ENCODE assay signal across 31 cellular contexts in the genomic region with DNA sequence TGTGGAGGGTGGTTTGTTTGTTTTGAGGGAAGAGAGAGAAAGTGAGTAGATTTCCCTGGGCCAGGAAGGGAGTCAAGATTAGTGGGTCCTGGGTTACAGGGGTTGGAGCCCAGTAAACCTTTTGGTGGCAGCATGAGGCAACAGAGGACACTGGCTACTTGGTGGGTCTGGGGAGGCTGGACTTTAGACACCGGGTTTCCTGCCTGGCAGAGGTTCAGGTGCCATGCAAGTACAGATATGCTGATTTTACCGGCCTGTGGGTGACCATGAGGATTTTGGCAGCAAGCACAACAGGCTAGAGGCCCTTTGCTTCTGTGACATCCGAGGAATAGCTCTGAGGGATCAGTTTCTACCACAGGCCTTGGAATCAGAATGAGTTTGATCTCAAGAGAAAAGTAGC.
"Had no signal": no experiment of that assay in that cellular context is flagged by ENCODE, and none has a peak within 500 bp of the region (broad histone marks: within the 10 kb centered on the region; RNA-seq: fewer than 3 reads in every experiment).

No MANE protein-coding gene starts in this region.

- H3K27me3 ChIP-seq: breast epithelium had no signal

- H3K4me1 ChIP-seq: breast epithelium had no signal

- H3K27ac ChIP-seq: breast epithelium, SK-N-MC had no signal

- H3K36me3 Mint-ChIP-seq: activated naive CD8-positive, alpha-beta T cell treated with anti-CD3 and anti-CD28 coated beads for 36 hours; IgD-negative memory B cell; T-cell had no signal

- H3K36me3 ChIP-seq: breast epithelium had no signal

- H3K27ac Mint-ChIP-seq: activated CD4-positive, alpha-beta T cell treated with anti-CD3 and anti-CD28 coated beads, Interleukin-2, amount 10 ng/mL, durations not matched to agents 24 days and 14 days; activated CD8-positive, alpha-beta memory T cell treated with anti-CD3 and anti-CD28 coated beads, Interleukin-2, amount 10 ng/mL, durations not matched to agents 7 days and 5 days; activated naive CD4-positive, alpha-beta T cell treated with anti-CD3 and anti-CD28 coated beads, Interleukin-2, amount 10 ng/mL, durations not matched to agents 7 days and 5 days; activated naive CD8-positive, alpha-beta T cell treated with anti-CD3 and anti-CD28 coated beads for 36 hours; activated T-helper 17 cell treated with anti-CD3 and anti-CD28 coated beads, Interleukin-2, amount 50 U/mL, for 72 hours; T-cell had no signal

- H3K27me3 Mint-ChIP-seq: IgD-negative memory B cell had no signal

- H3K9me3 ChIP-seq: breast epithelium had no signal

- H3K9me3 Mint-ChIP-seq: activated CD4-positive, alpha-beta T cell treated with anti-CD3 and anti-CD28 coated beads, Interleukin-2, amount 10 ng/mL, durations not matched to agents 24 days and 14 days; activated naive CD4-positive, alpha-beta T cell treated with anti-CD3 and anti-CD28 coated beads, Interleukin-2, amount 10 ng/mL, durations not matched to agents 7 days and 5 days; activated naive CD8-positive, alpha-beta T cell treated with anti-CD3 and anti-CD28 coated beads for 36 hours; activated T-cell treated with anti-CD3 and anti-CD28 coated beads, Interleukin-2, amount 50 U/mL, for 4 hours; activated T-helper 17 cell treated with anti-CD3 and anti-CD28 coated beads, Interleukin-2, amount 50 U/mL, for 72 hours; IgD-negative memory B cell; T-cell had no signal

- DNase-seq: activated CD4-positive, alpha-beta T cell treated with anti-CD3 and anti-CD28 coated beads, Interleukin-2, amount 10 ng/mL, durations not matched to agents 24 days and 14 days; activated CD4-positive, alpha-beta T cell treated with anti-CD3 and anti-CD28 coated beads, Interleukin-2, amount 50 U/mL, for 48 hours; activated CD4-positive, CD25-positive, alpha-beta regulatory T cell treated with anti-CD3 and anti-CD28 coated beads, Interleukin-2, amount 50 U/mL, for 72 hours; activated CD8-positive, alpha-beta memory T cell treated with anti-CD3 and anti-CD28 coated beads, Interleukin-2, amount 10 ng/mL, durations not matched to agents 7 days and 5 days; activated gamma-delta T cell treated with Interleukin-2 at 50 U/mL for 16 hours; activated naive CD4-positive, alpha-beta T cell treated with anti-CD3 and anti-CD28 coated beads, Interleukin-2, amount 10 ng/mL, durations not matched to agents 7 days and 5 days; activated naive CD8-positive, alpha-beta T cell treated with anti-CD3 and anti-CD28 coated beads for 36 hours; activated T-cell treated with anti-CD3 and anti-CD28 coated beads, Interleukin-2, amount 50 U/mL, for 4 hours; anterior cingulate cortex; caudate nucleus; KG1; NCI-H1048; NCI-H1417; NCI-H1930; NCI-H2171 treated with DMSO at 0.1 percent for 48 hours; NCI-H345; NCI-H510A; NCI-H526 treated with DMSO at 0.1 percent for 48 hours; NCI-H82; NK-92 treated with Interleukin-12 subunit alpha and Interleukin-12 subunit beta, amount 100 ng/mL, for 24 hours; RPMI8226; T-cell; T-helper 2 cell; T1000 had no signal

- H3K4me3 Mint-ChIP-seq: activated CD4-positive, alpha-beta T cell treated with anti-CD3 and anti-CD28 coated beads, Interleukin-2, amount 10 ng/mL, durations not matched to agents 24 days and 14 days; activated CD8-positive, alpha-beta memory T cell treated with anti-CD3 and anti-CD28 coated beads, Interleukin-2, amount 10 ng/mL, durations not matched to agents 7 days and 5 days; activated naive CD4-positive, alpha-beta T cell treated with anti-CD3 and anti-CD28 coated beads, Interleukin-2, amount 10 ng/mL, durations not matched to agents 7 days and 5 days; activated naive CD8-positive, alpha-beta T cell treated with anti-CD3 and anti-CD28 coated beads for 36 hours; activated T-cell treated with anti-CD3 and anti-CD28 coated beads, Interleukin-2, amount 50 U/mL, for 4 hours; activated T-helper 17 cell treated with anti-CD3 and anti-CD28 coated beads, Interleukin-2, amount 50 U/mL, for 72 hours; T-cell had no signal

- ATAC-seq: activated CD8-positive, alpha-beta memory T cell treated with anti-CD3 and anti-CD28 coated beads, Interleukin-2, amount 10 ng/mL, durations not matched to agents 7 days and 5 days; activated T-cell treated with anti-CD3 and anti-CD28 coated beads, Interleukin-2, amount 50 U/mL, for 4 hours; activated T-helper 17 cell treated with anti-CD3 and anti-CD28 coated beads, Interleukin-2, amount 50 U/mL, for 72 hours; Panc1; Right ventricle myocardium inferior; T-cell had no signal

- FAIRE-seq: TTC549 had no signal

- H3K4me3 ChIP-seq: breast epithelium, SK-N-MC had no signal
